15 cellular contexts compared by ENCODE assay signal in the genomic region with DNA sequence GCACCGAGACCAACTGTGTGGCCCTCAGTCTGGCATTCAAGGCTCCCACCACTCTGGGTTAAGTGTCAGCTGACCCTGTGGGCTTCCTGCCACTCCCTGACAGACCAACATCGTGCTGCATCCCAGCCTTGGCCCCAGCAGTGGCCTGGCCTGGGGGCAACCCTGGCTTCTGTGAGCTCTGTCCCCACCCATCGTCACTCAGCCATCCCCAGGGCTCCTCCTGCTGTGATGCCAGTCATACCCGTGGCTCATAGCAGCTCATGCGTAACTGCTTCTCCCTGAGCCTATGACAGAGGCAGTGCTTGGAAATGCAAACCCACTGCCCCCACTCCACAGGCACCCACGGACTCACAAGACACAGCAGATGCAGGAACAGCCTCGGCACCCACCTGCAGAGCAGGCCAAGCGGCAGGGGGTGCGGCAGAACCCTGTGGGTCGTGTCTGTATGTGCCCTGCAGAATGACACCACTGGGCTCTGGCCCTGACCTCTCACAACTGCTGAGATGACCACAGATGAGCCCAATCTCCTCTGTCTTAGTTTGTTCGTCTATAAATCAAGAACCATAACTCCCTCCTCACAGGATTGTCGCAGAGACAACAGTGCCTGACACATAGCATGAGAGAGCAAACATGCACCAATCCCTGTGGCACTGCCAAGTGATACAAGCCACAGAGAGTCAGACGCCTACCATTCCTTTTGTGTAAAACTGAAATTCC. TPM values are rescaled to one million over a fixed set of nuclear protein-coding genes. Genes with fewer than 3 reads are reported as not detected.
DNase-seq lines count a peak whose midpoint lies in the region; ATAC-seq and TF ChIP-seq lines count a peak whose summit lies in the region.
"Had no signal": no experiment of that assay in that cellular context is flagged by ENCODE, and none has a peak within 500 bp of the region (broad histone marks: within the 10 kb centered on the region; RNA-seq: fewer than 3 reads in every experiment).

No MANE protein-coding gene starts in this region.

- H3K4me2 ChIP-seq in skeletal muscle satellite cell (ENCODE audit: low read length), result peak overlapping the region; percentile 36
- no peak overlapping the region for H3K4me2 ChIP-seq in MM.1S (ENCODE audit: low read depth, low read length)

- ATAC-seq in T-cell (replicated peaks in 1 of 4), result no peak
- ATAC-seq in HG02852 (IDR thresholded peaks at IDR 0.05; ENCODE audit: unreplicated experiment), result no peak
- ATAC-seq: activated CD8-positive, alpha-beta T cell treated with anti-CD3 and anti-CD28 coated beads, Interleukin-2, amount 10 ng/mL, durations not matched to agents 7 days and 5 days had no signal

- TF ChIP-seq CTCF in esophagus muscularis mucosa (IDR thresholded peaks at IDR 0.05) (no peak), progenitor cell of endocrine pancreas (IDR thresholded peaks at IDR 0.05; ENCODE audit: unreplicated experiment) (no peak), MM.1S (IDR thresholded peaks at IDR 0.05; ENCODE audit: low read length) (no peak)

- peaks cover 95% of the 10 kb centered on the region for H3K79me2 ChIP-seq in MM.1S (ENCODE audit: low read length)

- no peaks in the 10 kb centered on the region for H3K9me3 ChIP-seq in CD8-positive, alpha-beta memory T cell (ENCODE audit: low read length)
- no peaks in the 10 kb centered on the region for H3K9me3 ChIP-seq in esophagus muscularis mucosa
- no peaks in the 10 kb centered on the region for H3K9me3 ChIP-seq in skeletal muscle satellite cell (replicated peaks; ENCODE audit: low read length)
- H3K9me3 ChIP-seq in MM.1S (replicated peaks; ENCODE audit: insufficient read depth, low read length), result no peaks in the 10 kb centered on the region

- H3K27ac Mint-ChIP-seq in CD8-positive, alpha-beta memory T cell, result peak overlapping the region in 7 of 8 donors; percentile 43 to 93 (median 79)
- peak overlapping the region; percentile 66 to 92 for H3K27ac Mint-ChIP-seq in T-cell
- H3K27ac Mint-ChIP-seq in progenitor cell of endocrine pancreas, result no peak overlapping the region
- H3K27ac Mint-ChIP-seq: nephron progenitor cell had no signal

- H3K9me3 Mint-ChIP-seq in CD8-positive, alpha-beta memory T cell, result no peaks in the 10 kb centered on the region
- H3K9me3 Mint-ChIP-seq in T-cell (no peaks in the 10 kb centered on the region), progenitor cell of endocrine pancreas (ENCODE audit: low read depth) (no peaks in the 10 kb centered on the region)
- H3K9me3 Mint-ChIP-seq: T-helper 2 cell treated with Interferon-gamma antibody and Interleukin-4, amounts not matched to agents 5 μg/mL and 100 μg/mL, for 36 hours had no signal

- POLR2A ChIA-PET in CD8-positive, alpha-beta memory T cell (lab: Charles Lee), result interaction anchor here (1.0 kb wide), 1 partner anchor 21 kb away, joined by 3 read pairs; no protein-coding TSS in a partner anchor
- POLR2A ChIA-PET in T-cell (lab: Charles Lee), result no interaction called here
- POLR2A ChIA-PET in HEK293T (lab: Yijun Ruan, JAX), result interaction anchor here (0.8 to 2.1 kb wide), 2 partner anchors 15 to 42 kb away, joined by 3 to 9 read pairs; no protein-coding TSS in a partner anchor

- H4K20me1 ChIP-seq in MM.1S (ENCODE audit: insufficient read depth, low read length), result peaks cover 13% of the 10 kb centered on the region

- H3K27ac ChIP-seq in CD8-positive, alpha-beta memory T cell (ENCODE audit: low read depth, low read length), result peak overlapping the region; percentile 12
- H3K27ac ChIP-seq in esophagus muscularis mucosa (replicated peaks in 1 of 4) (peak overlapping the region; percentile 91 to 94 (median 92)), MM.1S (ENCODE audit: low read length) (no peak overlapping the region)
- H3K27ac ChIP-seq: epithelial cell of prostate had no signal

- no peak for TF ChIP-seq EP300 in esophagus muscularis mucosa (IDR thresholded peaks at IDR 0.05)

- H3K36me3 Mint-ChIP-seq in CD8-positive, alpha-beta memory T cell, result peaks cover 0 to 19% (median 1%) of the 10 kb centered on the region in 3 donors
- H3K36me3 Mint-ChIP-seq in T-cell (peaks cover under 1% of the 10 kb centered on the region), progenitor cell of endocrine pancreas (ENCODE audit: insufficient read depth) (no peaks in the 10 kb centered on the region)

- no peaks in the 10 kb centered on the region for H3K36me3 ChIP-seq in CD8-positive, alpha-beta memory T cell (ENCODE audit: insufficient read depth, low read length)
- H3K36me3 ChIP-seq in esophagus muscularis mucosa (no peaks in the 10 kb centered on the region), skeletal muscle satellite cell (ENCODE audit: insufficient read depth, low read length) (peaks cover 25% of the 10 kb centered on the region), MM.1S (replicated peaks; ENCODE audit: insufficient read depth, low read length) (no peaks in the 10 kb centered on the region)

- H3K4me3 ChIP-seq in CD8-positive, alpha-beta memory T cell (ENCODE audit: low read length), result no peak overlapping the region
- H3K4me3 ChIP-seq in esophagus muscularis mucosa (no peak overlapping the region), skeletal muscle satellite cell (ENCODE audit: low read length) (no peak overlapping the region), MM.1S (ENCODE audit: low read length) (no peak overlapping the region)

- intact Hi-C loops in esophagus muscularis mucosa (cut with DNase I), result no loop called here

- peaks cover 21% of the 10 kb centered on the region for H3K4me1 ChIP-seq in CD8-positive, alpha-beta memory T cell (ENCODE audit: insufficient read depth, low read length)
- peaks cover 42 to 97% (median 91%) of the 10 kb centered on the region in 4 donors for H3K4me1 ChIP-seq in esophagus muscularis mucosa
- peaks cover 53% of the 10 kb centered on the region for H3K4me1 ChIP-seq in skeletal muscle satellite cell (ENCODE audit: control insufficient read depth, insufficient read depth, low read length)
- H3K4me1 ChIP-seq in MM.1S (ENCODE audit: low read length), result no peaks in the 10 kb centered on the region

- no peaks in the 10 kb centered on the region for H3K9me2 ChIP-seq in MM.1S (replicated peaks; ENCODE audit: insufficient read depth, low read length)

- H3K27me3 Mint-ChIP-seq in CD8-positive, alpha-beta memory T cell, result no peaks in the 10 kb centered on the region
- H3K27me3 Mint-ChIP-seq in T-cell, result no peaks in the 10 kb centered on the region
- H3K27me3 Mint-ChIP-seq in progenitor cell of endocrine pancreas, result no peaks in the 10 kb centered on the region

- no peaks in the 10 kb centered on the region for H3F3A ChIP-seq in MM.1S (ENCODE audit: insufficient read depth, low read length)

- no peak overlapping the region for H3K9ac ChIP-seq in skeletal muscle satellite cell (ENCODE audit: low read depth, low read length)
- no peak overlapping the region for H3K9ac ChIP-seq in MM.1S (ENCODE audit: low read length)

- WGBS in esophagus muscularis mucosa, result 75% methylated on average over 11 of the region's 13 CpGs

- no peak for DNase-seq in CD8-positive, alpha-beta memory T cell
- DNase-seq in T-cell, result no peak
- no peak for DNase-seq in esophagus muscularis mucosa (ENCODE audit: extremely low spot score)
- DNase-seq in progenitor cell of endocrine pancreas (ENCODE audit: low spot score, unreplicated experiment), result no peak
- DNase-seq in HEK293T (ENCODE audit: extremely low spot score), result no peak
- DNase-seq in MM.1S, result no peak
- DNase-seq: activated CD8-positive, alpha-beta T cell treated with anti-CD3 and anti-CD28 coated beads, Interleukin-2, amount 10 ng/mL, durations not matched to agents 7 days and 5 days; COR-L47; NCI-H446 treated with DMSO at 0.1 percent for 48 hours; RPMI8226 had no signal

- CTCF ChIA-PET in CD8-positive, alpha-beta memory T cell (lab: Charles Lee), result interaction anchor here (1.0 to 1.8 kb wide), 5 partner anchors 13 to 99 kb away, joined by 4 to 7 read pairs (median 5); no protein-coding TSS in a partner anchor
- CTCF ChIA-PET in T-cell (lab: Charles Lee) (interaction anchor here in 1 of 2 donors (1.0 kb wide), 1 partner anchor 100 kb away, joined by 3 read pairs; no protein-coding TSS in a partner anchor), HEK293T (lab: Yijun Ruan, JAX) (interaction anchor here (1.5 to 2.2 kb wide), 3 partner anchors 9 to 21 kb away, joined by 4 to 8 read pairs (median 4); no protein-coding TSS in a partner anchor)

- no peak for TF ChIP-seq POLR2A in esophagus muscularis mucosa (IDR thresholded peaks at IDR 0.05; ENCODE audit: low read depth)

- H2AFZ ChIP-seq in MM.1S (ENCODE audit: low read length), result no peak overlapping the region

- peaks cover 20 to 53% (median 22%) of the 10 kb centered on the region in 3 donors for H3K4me1 Mint-ChIP-seq in CD8-positive, alpha-beta memory T cell
- H3K4me1 Mint-ChIP-seq in T-cell (peaks cover 17 to 42% (median 28%) of the 10 kb centered on the region in 3 donors), progenitor cell of endocrine pancreas (ENCODE audit: low read depth) (peaks cover 10% of the 10 kb centered on the region)

- peak overlapping the region in 2 of 7 donors; percentile 38 to 61 for H3K4me3 Mint-ChIP-seq in CD8-positive, alpha-beta memory T cell
- peak overlapping the region in 1 of 3 donors; percentile 64 for H3K4me3 Mint-ChIP-seq in T-cell
- no peak overlapping the region for H3K4me3 Mint-ChIP-seq in progenitor cell of endocrine pancreas (ENCODE audit: low read depth)
- H3K4me3 Mint-ChIP-seq: activated CD8-positive, alpha-beta T cell treated with anti-CD3 and anti-CD28 coated beads, Interleukin-2, amount 10 ng/mL, durations not matched to agents 7 days and 5 days had no signal

- no peaks in the 10 kb centered on the region for H3K27me3 ChIP-seq in CD8-positive, alpha-beta memory T cell (ENCODE audit: insufficient read depth, low read length, poor library complexity, severe bottlenecking)
- H3K27me3 ChIP-seq in esophagus muscularis mucosa, result no peaks in the 10 kb centered on the region
- no peaks in the 10 kb centered on the region for H3K27me3 ChIP-seq in skeletal muscle satellite cell (ENCODE audit: control insufficient read depth, insufficient read depth, low read length)
- H3K27me3 ChIP-seq in MM.1S (replicated peaks; ENCODE audit: insufficient read depth, low read length), result no peaks in the 10 kb centered on the region

RNA-seq across cellular contexts. Expression of gene PIEZO1, which starts 26.6 kb away (rescaled TPM):
- 100 to 1,000 TPM; 215 to 230 TPM for total RNA-seq in CD8-positive, alpha-beta memory T cell
- polyA plus RNA-seq in CD8-positive, alpha-beta memory T cell, result 58.4 TPM
- total RNA-seq in T-cell, result 100 to 1,000 TPM; 139 to 274 (median 240) TPM
- 100 to 1,000 TPM; 140 to 298 (median 182) TPM for total RNA-seq in esophagus muscularis mucosa
- total RNA-seq in skeletal muscle satellite cell (2012; rRNA removed), result 155 and 171 TPM in 2 replicates
- 37.7 and 44.7 TPM in 2 replicates for total RNA-seq in progenitor cell of endocrine pancreas

RNA-seq across cellular contexts. Expression of gene CDT1, which starts 45.2 kb away (rescaled TPM):
- 100 to 1,000 TPM in 1 of 2 experiments, 10 to 100 TPM in 1; 97.6 to 106 TPM for total RNA-seq in CD8-positive, alpha-beta memory T cell
- 0.26 TPM for polyA plus RNA-seq in CD8-positive, alpha-beta memory T cell
- total RNA-seq in T-cell (1 to 10 TPM in 4 of 5 donors, under 1 TPM in 1; 0.93 to 3.7 (median 1.5) TPM), esophagus muscularis mucosa (1 to 10 TPM in 1 of 4 donors, under 1 TPM in 2, not detected in 1; 0.17 to 1.4 (median 0.34) TPM), progenitor cell of endocrine pancreas (22.8 and 25.3 TPM in 2 replicates)
- 12.4 and 16.8 TPM in 2 replicates for total RNA-seq in skeletal muscle satellite cell (2012; rRNA removed)

RNA-seq across cellular contexts. Expression of gene CTU2, which starts 52.1 kb away (rescaled TPM):
- total RNA-seq in CD8-positive, alpha-beta memory T cell, result 10 to 100 TPM; 68.6 to 69.0 TPM
- polyA plus RNA-seq in CD8-positive, alpha-beta memory T cell, result 21.6 TPM
- total RNA-seq in T-cell (10 to 100 TPM; 30.1 to 39.5 (median 38.6) TPM), esophagus muscularis mucosa (10 to 100 TPM in 2 of 4 donors, 1 to 10 TPM in 2; 8.9 to 14.7 (median 10.3) TPM), progenitor cell of endocrine pancreas (17.2 and 18.2 TPM in 2 replicates)
- 26.1 and 27.1 TPM in 2 replicates for total RNA-seq in skeletal muscle satellite cell (2012; rRNA removed)

RNA-seq across cellular contexts. Expression of gene RNF166, which starts 52.2 kb away (rescaled TPM):
- total RNA-seq in CD8-positive, alpha-beta memory T cell, result 10 to 100 TPM; 51.7 to 56.2 TPM
- 122 TPM for polyA plus RNA-seq in CD8-positive, alpha-beta memory T cell
- 100 to 1,000 TPM; 246 to 369 (median 264) TPM for total RNA-seq in T-cell
- 10 to 100 TPM; 23.3 to 33.5 (median 27.5) TPM for total RNA-seq in esophagus muscularis mucosa
- total RNA-seq in skeletal muscle satellite cell (2012; rRNA removed), result 8.7 and 9.4 TPM in 2 replicates
- 19.4 and 21.5 TPM in 2 replicates for total RNA-seq in progenitor cell of endocrine pancreas

RNA-seq across cellular contexts. Expression of gene APRT, which starts 53.3 kb away (rescaled TPM):
- total RNA-seq in CD8-positive, alpha-beta memory T cell, result 100 to 1,000 TPM; 338 to 348 TPM
- polyA plus RNA-seq in CD8-positive, alpha-beta memory T cell, result 490 TPM
- total RNA-seq in T-cell, result 100 to 1,000 TPM; 166 to 245 (median 228) TPM
- total RNA-seq in esophagus muscularis mucosa, result 100 to 1,000 TPM in 2 of 4 donors, 10 to 100 TPM in 2; 60.6 to 141 (median 98.6) TPM
- total RNA-seq in skeletal muscle satellite cell (2012; rRNA removed), result 87.8 and 97.6 TPM in 2 replicates
- total RNA-seq in progenitor cell of endocrine pancreas, result 100 and 115 TPM in 2 replicates

Comparison
In these comparisons a context has a peak if more than half of its experiments do, and no peak if none do; other contexts are left out.
1. POLR2A ChIA-PET loops: an anchor here in CD8-positive, alpha-beta memory T cell (1.0 kb wide) and HEK293T (0.8 to 2.1 kb wide); none called in T-cell.